ENCODE assay signal across 2 cellular contexts in the genomic region with DNA sequence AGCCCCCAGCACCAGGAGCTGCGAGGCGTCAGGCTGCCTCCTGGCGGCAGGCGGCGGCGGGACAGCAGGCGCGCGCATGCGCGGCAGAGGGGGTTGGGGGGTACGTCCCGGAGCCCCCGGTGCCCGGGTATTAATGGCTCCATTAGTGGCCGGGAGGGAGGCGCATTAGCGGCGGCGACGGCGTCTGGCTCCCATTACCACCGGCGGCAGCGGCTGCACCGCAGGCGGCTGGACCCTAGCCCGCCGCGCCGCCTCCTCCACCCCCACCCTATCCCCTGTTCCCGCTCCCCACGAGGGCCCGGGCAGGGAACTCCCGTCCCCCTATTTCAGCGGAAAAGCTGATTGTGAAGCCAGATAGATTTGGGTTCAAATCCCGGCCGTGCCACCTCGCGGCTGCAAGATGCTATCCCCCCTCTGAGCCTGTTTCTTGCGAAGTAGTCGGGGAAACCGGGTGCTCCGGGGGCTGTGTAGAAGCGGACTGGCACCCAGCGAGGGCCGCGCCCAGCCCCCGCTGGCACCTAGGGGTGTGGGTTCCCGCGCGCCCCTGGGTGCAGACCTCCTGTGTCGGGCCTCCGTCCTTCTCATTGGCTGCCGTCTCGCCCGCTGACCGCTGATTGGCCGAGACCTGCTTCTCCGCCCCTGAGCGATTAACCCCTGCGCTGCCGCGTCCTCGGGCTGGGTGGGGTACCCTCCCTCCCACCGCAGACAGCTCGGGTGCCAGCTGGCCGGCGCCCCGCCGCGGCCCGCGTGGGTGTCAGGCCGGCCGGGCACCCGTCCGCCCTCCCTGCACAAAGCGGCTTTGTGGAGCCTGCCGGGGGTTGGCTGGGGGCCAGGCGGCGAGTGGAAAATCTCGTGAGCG.
TF ChIP-seq lines count a peak whose summit lies in the region.

No MANE protein-coding gene starts in this region.

TF ChIP-seq in HEK293, 187 proteins besides CTCF, POLR2A, EP300 and RAD21 (continued from another document and continues in another):
- TF ChIP-seq, protein P1, sequence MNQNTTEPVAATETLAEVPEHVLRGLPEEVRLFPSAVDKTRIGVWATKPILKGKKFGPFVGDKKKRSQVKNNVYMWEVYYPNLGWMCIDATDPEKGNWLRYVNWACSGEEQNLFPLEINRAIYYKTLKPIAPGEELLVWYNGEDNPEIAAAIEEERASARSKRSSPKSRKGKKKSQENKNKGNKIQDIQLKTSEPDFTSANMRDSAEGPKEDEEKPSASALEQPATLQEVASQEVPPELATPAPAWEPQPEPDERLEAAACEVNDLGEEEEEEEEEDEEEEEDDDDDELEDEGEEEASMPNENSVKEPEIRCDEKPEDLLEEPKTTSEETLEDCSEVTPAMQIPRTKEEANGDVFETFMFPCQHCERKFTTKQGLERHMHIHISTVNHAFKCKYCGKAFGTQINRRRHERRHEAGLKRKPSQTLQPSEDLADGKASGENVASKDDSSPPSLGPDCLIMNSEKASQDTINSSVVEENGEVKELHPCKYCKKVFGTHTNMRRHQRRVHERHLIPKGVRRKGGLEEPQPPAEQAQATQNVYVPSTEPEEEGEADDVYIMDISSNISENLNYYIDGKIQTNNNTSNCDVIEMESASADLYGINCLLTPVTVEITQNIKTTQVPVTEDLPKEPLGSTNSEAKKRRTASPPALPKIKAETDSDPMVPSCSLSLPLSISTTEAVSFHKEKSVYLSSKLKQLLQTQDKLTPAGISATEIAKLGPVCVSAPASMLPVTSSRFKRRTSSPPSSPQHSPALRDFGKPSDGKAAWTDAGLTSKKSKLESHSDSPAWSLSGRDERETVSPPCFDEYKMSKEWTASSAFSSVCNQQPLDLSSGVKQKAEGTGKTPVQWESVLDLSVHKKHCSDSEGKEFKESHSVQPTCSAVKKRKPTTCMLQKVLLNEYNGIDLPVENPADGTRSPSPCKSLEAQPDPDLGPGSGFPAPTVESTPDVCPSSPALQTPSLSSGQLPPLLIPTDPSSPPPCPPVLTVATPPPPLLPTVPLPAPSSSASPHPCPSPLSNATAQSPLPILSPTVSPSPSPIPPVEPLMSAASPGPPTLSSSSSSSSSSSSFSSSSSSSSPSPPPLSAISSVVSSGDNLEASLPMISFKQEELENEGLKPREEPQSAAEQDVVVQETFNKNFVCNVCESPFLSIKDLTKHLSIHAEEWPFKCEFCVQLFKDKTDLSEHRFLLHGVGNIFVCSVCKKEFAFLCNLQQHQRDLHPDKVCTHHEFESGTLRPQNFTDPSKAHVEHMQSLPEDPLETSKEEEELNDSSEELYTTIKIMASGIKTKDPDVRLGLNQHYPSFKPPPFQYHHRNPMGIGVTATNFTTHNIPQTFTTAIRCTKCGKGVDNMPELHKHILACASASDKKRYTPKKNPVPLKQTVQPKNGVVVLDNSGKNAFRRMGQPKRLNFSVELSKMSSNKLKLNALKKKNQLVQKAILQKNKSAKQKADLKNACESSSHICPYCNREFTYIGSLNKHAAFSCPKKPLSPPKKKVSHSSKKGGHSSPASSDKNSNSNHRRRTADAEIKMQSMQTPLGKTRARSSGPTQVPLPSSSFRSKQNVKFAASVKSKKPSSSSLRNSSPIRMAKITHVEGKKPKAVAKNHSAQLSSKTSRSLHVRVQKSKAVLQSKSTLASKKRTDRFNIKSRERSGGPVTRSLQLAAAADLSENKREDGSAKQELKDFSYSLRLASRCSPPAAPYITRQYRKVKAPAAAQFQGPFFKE (tag by site-specific recombination; IDR thresholded peaks at IDR 0.05; ENCODE audit: borderline replicate concordance) = no peak
- TF ChIP-seq ZNF558 (tag by site-specific recombination; IDR thresholded peaks at IDR 0.05) = no peak
- TF ChIP-seq, protein P2, sequence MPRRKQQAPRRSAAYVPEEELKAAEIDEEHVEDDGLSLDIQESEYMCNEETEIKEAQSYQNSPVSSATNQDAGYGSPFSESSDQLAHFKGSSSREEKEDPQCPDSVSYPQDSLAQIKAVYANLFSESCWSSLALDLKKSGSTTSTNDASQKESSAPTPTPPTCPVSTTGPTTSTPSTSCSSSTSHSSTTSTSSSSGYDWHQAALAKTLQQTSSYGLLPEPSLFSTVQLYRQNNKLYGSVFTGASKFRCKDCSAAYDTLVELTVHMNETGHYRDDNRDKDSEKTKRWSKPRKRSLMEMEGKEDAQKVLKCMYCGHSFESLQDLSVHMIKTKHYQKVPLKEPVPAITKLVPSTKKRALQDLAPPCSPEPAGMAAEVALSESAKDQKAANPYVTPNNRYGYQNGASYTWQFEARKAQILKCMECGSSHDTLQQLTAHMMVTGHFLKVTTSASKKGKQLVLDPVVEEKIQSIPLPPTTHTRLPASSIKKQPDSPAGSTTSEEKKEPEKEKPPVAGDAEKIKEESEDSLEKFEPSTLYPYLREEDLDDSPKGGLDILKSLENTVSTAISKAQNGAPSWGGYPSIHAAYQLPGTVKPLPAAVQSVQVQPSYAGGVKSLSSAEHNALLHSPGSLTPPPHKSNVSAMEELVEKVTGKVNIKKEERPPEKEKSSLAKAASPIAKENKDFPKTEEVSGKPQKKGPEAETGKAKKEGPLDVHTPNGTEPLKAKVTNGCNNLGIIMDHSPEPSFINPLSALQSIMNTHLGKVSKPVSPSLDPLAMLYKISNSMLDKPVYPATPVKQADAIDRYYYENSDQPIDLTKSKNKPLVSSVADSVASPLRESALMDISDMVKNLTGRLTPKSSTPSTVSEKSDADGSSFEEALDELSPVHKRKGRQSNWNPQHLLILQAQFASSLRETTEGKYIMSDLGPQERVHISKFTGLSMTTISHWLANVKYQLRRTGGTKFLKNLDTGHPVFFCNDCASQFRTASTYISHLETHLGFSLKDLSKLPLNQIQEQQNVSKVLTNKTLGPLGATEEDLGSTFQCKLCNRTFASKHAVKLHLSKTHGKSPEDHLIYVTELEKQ (tag by site-specific recombination; IDR thresholded peaks at IDR 0.05; ENCODE audit: borderline replicate concordance) = peak; percentile 57; the same call in 1 of the 2 replicates
- no peak; the same call in none of the 2 replicates for TF ChIP-seq ZNF623 (tag by site-specific recombination; IDR thresholded peaks at IDR 0.05)
- TF ChIP-seq ZBTB8A (tag by site-specific recombination; IDR thresholded peaks at IDR 0.05) = peak; percentile 95
- no peak for TF ChIP-seq ZNF473 (tag by site-specific recombination; IDR thresholded peaks at IDR 0.05)
- TF ChIP-seq HOXD13 (CRISPR knock-in tag; IDR thresholded peaks at IDR 0.05; ENCODE audit: borderline replicate concordance) = no peak
- no peak for TF ChIP-seq ZNF626 (tag by site-specific recombination; IDR thresholded peaks at IDR 0.05)
- TF ChIP-seq ZBTB6 (tag by site-specific recombination; IDR thresholded peaks at IDR 0.05) = peak; percentile 36; the same call in 1 of the 2 replicates

TF ChIP-seq in K562, 482 proteins besides CTCF, POLR2A, EP300 and RAD21 (continued from another document and continues in another):
- TF ChIP-seq MGA (IDR thresholded peaks at IDR 0.05) (no peak), MECOM (CRISPR knock-in tag; IDR thresholded peaks at IDR 0.05) (no peak), ZNF134 (CRISPR knock-in tag; conservative IDR thresholded peaks at IDR 0.05) (no peak), GABPB2 (CRISPR knock-in tag; conservative IDR thresholded peaks at IDR 0.05) (no peak), E4F1 (CRISPR knock-in tag; IDR thresholded peaks at IDR 0.05; ENCODE audit: borderline replicate concordance) (no peak), ASH1L (IDR thresholded peaks at IDR 0.05; ENCODE audit: borderline replicate concordance, low read depth, partially characterized antibody) (peak; percentile 79), ZBTB11 (CRISPR knock-in tag; IDR thresholded peaks at IDR 0.05) (no peak), RBM34 (IDR thresholded peaks at IDR 0.05; ENCODE audit: borderline replicate concordance, insufficient read depth, low read length) (no peak)
